In the genomic region with DNA sequence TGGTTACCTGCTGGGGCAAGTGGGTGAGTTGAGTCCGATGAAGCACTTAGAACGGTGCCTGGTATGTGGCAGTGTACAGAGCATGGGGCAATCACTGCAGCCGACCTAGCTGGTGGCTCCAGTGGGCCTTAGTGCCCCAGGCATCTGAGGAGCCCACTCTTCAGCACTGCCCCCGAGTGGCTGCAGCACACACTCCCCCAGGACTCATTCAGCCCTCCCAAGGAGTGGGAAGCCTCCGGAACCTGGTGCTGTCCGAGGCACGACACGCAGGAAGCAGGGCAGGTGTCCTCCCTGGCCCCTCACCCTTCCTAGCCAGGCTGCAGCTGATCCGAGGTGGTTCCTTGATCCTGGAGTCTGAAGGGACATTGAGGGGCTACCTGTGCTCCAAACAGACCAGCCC, we compare ENCODE assay signal across 26 cellular contexts. TPM values are rescaled to one million over a fixed set of nuclear protein-coding genes. Genes with fewer than 3 reads are reported as not detected.
"Had no signal": no experiment of that assay in that cellular context is flagged by ENCODE, and none has a peak within 500 bp of the region (broad histone marks: within the 10 kb centered on the region; RNA-seq: fewer than 3 reads in every experiment).

No MANE protein-coding gene starts in this region.

- FAIRE-seq: frontal cortex, kidney had no signal

- H3K4me2 ChIP-seq: neural progenitor cell had no signal

- H3K4me3 Mint-ChIP-seq: effector memory CD8-positive, alpha-beta T cell; mesothelial cell of epicardium; naive thymus-derived CD4-positive, alpha-beta T cell; nephron; neural progenitor cell; stimulated activated naive CD8-positive, alpha-beta T cell treated with anti-CD3 and anti-CD28 coated beads, Interleukin-15, amount 100 ng/mL, for 72 hours had no signal

- ATAC-seq: effector memory CD8-positive, alpha-beta T cell; left lung; naive thymus-derived CD4-positive, alpha-beta T cell; right cardiac atrium; stimulated activated naive CD8-positive, alpha-beta T cell treated with anti-CD3 and anti-CD28 coated beads, Interleukin-15, amount 100 ng/mL, for 72 hours had no signal

- H3K27me3 ChIP-seq: cardiac muscle cell, neural progenitor cell, transverse colon had no signal

- H3K4me1 ChIP-seq: left lung, neural progenitor cell, parathyroid adenoma, prostate gland, suprapubic skin, transverse colon had no signal

- H3K36me3 Mint-ChIP-seq: mesothelial cell of epicardium; naive thymus-derived CD4-positive, alpha-beta T cell had no signal

- H3K79me2 ChIP-seq: parathyroid adenoma had no signal

- H3K27ac Mint-ChIP-seq: effector memory CD8-positive, alpha-beta T cell; mesothelial cell of epicardium; naive thymus-derived CD4-positive, alpha-beta T cell; nephron; neural progenitor cell; stimulated activated naive CD8-positive, alpha-beta T cell treated with anti-CD3 and anti-CD28 coated beads, Interleukin-15, amount 100 ng/mL, for 72 hours had no signal

- H2AFZ ChIP-seq: neural progenitor cell, parathyroid adenoma had no signal

- H3K27ac ChIP-seq: cardiac muscle cell, left lung, neural progenitor cell, parathyroid adenoma, prostate gland, skin epidermis, suprapubic skin, transverse colon had no signal

- H3K27me3 Mint-ChIP-seq: stimulated activated naive CD8-positive, alpha-beta T cell treated with anti-CD3 and anti-CD28 coated beads, Interleukin-15, amount 100 ng/mL, for 72 hours had no signal

- H3K4me1 Mint-ChIP-seq: mesothelial cell of epicardium; naive thymus-derived CD4-positive, alpha-beta T cell; nephron had no signal

- DNase-seq: cortex of kidney; effector memory CD8-positive, alpha-beta T cell; mesenchymal stem cell; naive thymus-derived CD4-positive, alpha-beta T cell; stimulated activated CD4-positive, alpha-beta T cell treated with anti-CD3 and anti-CD28 coated beads, Interleukin-15, amount 100 ng/mL, for 24 hours; stimulated activated CD4-positive, alpha-beta T cell treated with anti-CD3 and anti-CD28 coated beads, Interleukin-4, amount 100 ng/mL, for 1 hour; stimulated activated CD8-positive, alpha-beta memory T cell treated with anti-CD3 and anti-CD28 coated beads, Interleukin-4, amount 100 ng/mL, for 48 hours; stimulated activated naive CD4-positive, alpha-beta T cell; stimulated activated naive CD8-positive, alpha-beta T cell treated with anti-CD3 and anti-CD28 coated beads, Interleukin-15, amount 100 ng/mL, for 72 hours; transverse colon had no signal

- H3K36me3 ChIP-seq: cardiac muscle cell, left lung, neural progenitor cell, prostate gland, suprapubic skin, transverse colon had no signal

- H3K4me3 ChIP-seq: cardiac muscle cell, left lung, neural progenitor cell, prostate gland, skin epidermis, suprapubic skin, transverse colon had no signal

- H3K9me3 Mint-ChIP-seq: effector memory CD8-positive, alpha-beta T cell; mesothelial cell of epicardium had no signal

- H3K9me3 ChIP-seq: prostate gland, suprapubic skin had no signal

- H3K9ac ChIP-seq: neural progenitor cell, parathyroid adenoma had no signal

RNA-seq across cellular contexts. Expression of a gene that starts 42.4 kb away (rescaled TPM):
- total RNA-seq: dermis microvascular lymphatic vessel endothelial cell, fibroblast of villous mesenchyme, lung microvascular endothelial cell, osteoblast had no signal
